In the genomic region with DNA sequence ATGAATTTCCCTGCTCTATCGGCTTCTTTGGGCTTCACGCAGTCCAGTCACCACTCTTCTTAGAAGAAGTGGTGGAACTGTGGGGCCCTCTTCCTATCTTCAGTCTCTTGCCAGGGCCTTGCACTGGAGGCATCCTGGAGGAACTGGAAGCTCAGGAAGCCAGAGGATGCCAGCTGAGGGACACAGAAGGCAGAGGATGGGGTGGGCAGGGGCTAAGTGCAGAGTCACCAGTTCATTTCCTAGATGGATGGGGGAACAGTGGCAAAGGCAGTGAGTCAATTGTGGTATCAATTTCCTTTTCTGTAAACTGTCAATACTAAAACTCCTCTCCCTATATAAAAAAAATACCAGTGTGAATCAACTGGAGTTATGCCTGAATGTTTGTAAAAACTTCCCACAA, we compare ENCODE assay signal across 17 cellular contexts.
DNase-seq lines count a peak whose midpoint lies in the region; ATAC-seq, FAIRE-seq and TF ChIP-seq lines count a peak whose summit lies in the region.
"Had no signal": no experiment of that assay in that cellular context is flagged by ENCODE, and none has a peak within 500 bp of the region (broad histone marks: within the 10 kb centered on the region; RNA-seq: fewer than 3 reads in every experiment).

No MANE protein-coding gene starts in this region.

- ATAC-seq in activated CD8-positive, alpha-beta T cell treated with anti-CD3 and anti-CD28 coated beads, Interleukin-2, amount 10 ng/mL, durations not matched to agents 7 days and 5 days: no peak
- ATAC-seq: Panc1; stimulated activated naive CD8-positive, alpha-beta T cell treated with anti-CD3 and anti-CD28 coated beads, Interleukin-15, Interleukin-2, amounts not matched to agents 100 U/mL and 50 U/mL, for 24 hours had no signal

- POLR2A ChIA-PET in activated CD8-positive, alpha-beta T cell treated with anti-CD3 and anti-CD28 coated beads, Interleukin-2, amount 10 ng/mL, durations not matched to agents 7 days and 5 days (lab: Charles Lee): no interaction called here

- H3K79me2 ChIP-seq in hepatocyte: no peaks in the 10 kb centered on the region

- CTCF ChIA-PET in activated CD8-positive, alpha-beta T cell treated with anti-CD3 and anti-CD28 coated beads, Interleukin-2, amount 10 ng/mL, durations not matched to agents 7 days and 5 days (lab: Charles Lee): interaction anchor here (1.4 to 1.6 kb wide), 2 partner anchors 11 to 47 kb away, joined by 3 read pairs; no protein-coding TSS in a partner anchor

- H3K4me3 Mint-ChIP-seq in activated CD8-positive, alpha-beta T cell treated with anti-CD3 and anti-CD28 coated beads, Interleukin-2, amount 10 ng/mL, durations not matched to agents 7 days and 5 days: no peak overlapping the region
- no peak overlapping the region for H3K4me3 Mint-ChIP-seq in type B pancreatic cell
- H3K4me3 Mint-ChIP-seq: mesothelial cell of epicardium had no signal

- FAIRE-seq in H54 (lab: Jason Lieb, UNC): no peak
- FAIRE-seq: frontal cortex, GM18507 had no signal

- no peaks in the 10 kb centered on the region for H3K27me3 ChIP-seq in effector memory CD4-positive, alpha-beta T cell (replicated peaks; ENCODE audit: control insufficient read depth, insufficient read depth, low read length, poor library complexity, severe bottlenecking)
- no peaks in the 10 kb centered on the region for H3K27me3 ChIP-seq in hepatocyte
- H3K27me3 ChIP-seq: spleen had no signal

- H3K27me3 Mint-ChIP-seq in activated CD8-positive, alpha-beta T cell treated with anti-CD3 and anti-CD28 coated beads, Interleukin-2, amount 10 ng/mL, durations not matched to agents 7 days and 5 days (ENCODE audit: low read depth): no peaks in the 10 kb centered on the region
- no peaks in the 10 kb centered on the region for H3K27me3 Mint-ChIP-seq in type B pancreatic cell

- peak overlapping the region; percentile 70 for H3K27ac Mint-ChIP-seq in activated CD8-positive, alpha-beta T cell treated with anti-CD3 and anti-CD28 coated beads, Interleukin-2, amount 10 ng/mL, durations not matched to agents 7 days and 5 days
- peak overlapping the region; percentile 80 for H3K27ac Mint-ChIP-seq in type B pancreatic cell
- H3K27ac Mint-ChIP-seq: mesothelial cell of epicardium had no signal

- no peak overlapping the region for H3K4me3 ChIP-seq in effector memory CD4-positive, alpha-beta T cell (ENCODE audit: insufficient read depth, low read depth, low read length, poor library complexity, severe bottlenecking)
- no peak overlapping the region for H3K4me3 ChIP-seq in hepatocyte
- H3K4me3 ChIP-seq: GM23248, spleen had no signal

- peak overlapping the region; percentile 72 for H3K27ac ChIP-seq in effector memory CD4-positive, alpha-beta T cell (ENCODE audit: insufficient read depth, low read length, poor library complexity, severe bottlenecking)
- no peak overlapping the region for H3K27ac ChIP-seq in hepatocyte
- H3K27ac ChIP-seq: GM23248 had no signal

- peaks cover 29% of the 10 kb centered on the region for H3K4me1 ChIP-seq in effector memory CD4-positive, alpha-beta T cell (ENCODE audit: control insufficient read depth, insufficient read depth, low read length, poor library complexity, severe bottlenecking)
- H3K4me1 ChIP-seq in hepatocyte (ENCODE audit: insufficient read depth): peaks cover 4% of the 10 kb centered on the region

- H3K36me3 ChIP-seq in effector memory CD4-positive, alpha-beta T cell (ENCODE audit: control insufficient read depth, insufficient read depth, low read length): peaks cover 34% of the 10 kb centered on the region
- no peaks in the 10 kb centered on the region for H3K36me3 ChIP-seq in hepatocyte (replicated peaks; ENCODE audit: insufficient read depth, low read depth)

- H3K4me2 ChIP-seq in hepatocyte: no peak overlapping the region

- 90% methylated on average over 2 of the region's 2 CpGs for WGBS in hepatocyte (ENCODE audit: low lambda C conversion rate, missing lambda C conversion rate)

- H3K9me3 ChIP-seq in effector memory CD4-positive, alpha-beta T cell (ENCODE audit: control insufficient read depth, low read length): no peaks in the 10 kb centered on the region
- H3K9me3 ChIP-seq in hepatocyte (ENCODE audit: low read depth): no peaks in the 10 kb centered on the region
- H3K9me3 ChIP-seq: spleen had no signal

- no peak for TF ChIP-seq CTCF in type B pancreatic cell (conservative IDR thresholded peaks at IDR 0.05)
- no peak for TF ChIP-seq CTCF in hepatocyte (IDR thresholded peaks at IDR 0.05; ENCODE audit: poor library complexity)

- H2AFZ ChIP-seq in hepatocyte: no peak overlapping the region
- H2AFZ ChIP-seq: GM23248 had no signal

- H3K4me1 Mint-ChIP-seq in activated CD8-positive, alpha-beta T cell treated with anti-CD3 and anti-CD28 coated beads, Interleukin-2, amount 10 ng/mL, durations not matched to agents 7 days and 5 days (ENCODE audit: low read depth): peaks cover 39% of the 10 kb centered on the region
- peaks cover 6% of the 10 kb centered on the region for H3K4me1 Mint-ChIP-seq in type B pancreatic cell (ENCODE audit: unreplicated experiment)

- H3K9me2 ChIP-seq in hepatocyte (replicated peaks; ENCODE audit: insufficient read depth): no peaks in the 10 kb centered on the region

- H3K9me3 Mint-ChIP-seq in activated CD8-positive, alpha-beta T cell treated with anti-CD3 and anti-CD28 coated beads, Interleukin-2, amount 10 ng/mL, durations not matched to agents 7 days and 5 days (ENCODE audit: insufficient read depth): no peaks in the 10 kb centered on the region
- H3K9me3 Mint-ChIP-seq in type B pancreatic cell: no peaks in the 10 kb centered on the region

- peaks cover 33% of the 10 kb centered on the region for H3K36me3 Mint-ChIP-seq in activated CD8-positive, alpha-beta T cell treated with anti-CD3 and anti-CD28 coated beads, Interleukin-2, amount 10 ng/mL, durations not matched to agents 7 days and 5 days (ENCODE audit: low read depth)
- H3K36me3 Mint-ChIP-seq in type B pancreatic cell: peaks cover 50% of the 10 kb centered on the region

- TF ChIP-seq POLR2A in H54 (IDR thresholded peaks at IDR 0.05; ENCODE audit: low read depth, low read length): no peak

- H4K20me1 ChIP-seq in hepatocyte (ENCODE audit: insufficient read depth, poor library complexity, severe bottlenecking): no peaks in the 10 kb centered on the region

- DNase-seq in stimulated activated CD4-positive, alpha-beta T cell treated with anti-CD3 and anti-CD28 coated beads, Interleukin-15, amount 100 ng/mL, for 24 hours: peak; percentile 10
- DNase-seq in stimulated activated CD4-positive, alpha-beta T cell treated with anti-CD3 and anti-CD28 coated beads, Interleukin-4, amount 100 ng/mL, for 4 hours: no peak
- no peak for DNase-seq in activated CD8-positive, alpha-beta T cell treated with anti-CD3 and anti-CD28 coated beads, Interleukin-2, amount 10 ng/mL, durations not matched to agents 7 days and 5 days
- DNase-seq in effector memory CD4-positive, alpha-beta T cell: no peak
- DNase-seq in type B pancreatic cell (ENCODE audit: extremely low spot score, unreplicated experiment): no peak
- no peak for DNase-seq in GOT3 (lab: John Stamatoyannopoulos, UW)
- DNase-seq in H54 (ENCODE audit: insufficient read length, low spot score): no peak
- no peak for DNase-seq in hepatocyte (ENCODE audit: low spot score)
- DNase-seq: activated CD4-positive, CD25-positive, alpha-beta regulatory T cell treated with anti-CD3 and anti-CD28 coated beads, Interleukin-2, amount 50 U/mL, for 72 hours; GM23248; spleen; stimulated activated naive CD8-positive, alpha-beta T cell treated with anti-CD3 and anti-CD28 coated beads, Interleukin-15, Interleukin-2, amounts not matched to agents 100 U/mL and 50 U/mL, for 24 hours; T1000 had no signal
